Comparison of ENCODE assay signal across 10 cellular contexts in the genomic region with DNA sequence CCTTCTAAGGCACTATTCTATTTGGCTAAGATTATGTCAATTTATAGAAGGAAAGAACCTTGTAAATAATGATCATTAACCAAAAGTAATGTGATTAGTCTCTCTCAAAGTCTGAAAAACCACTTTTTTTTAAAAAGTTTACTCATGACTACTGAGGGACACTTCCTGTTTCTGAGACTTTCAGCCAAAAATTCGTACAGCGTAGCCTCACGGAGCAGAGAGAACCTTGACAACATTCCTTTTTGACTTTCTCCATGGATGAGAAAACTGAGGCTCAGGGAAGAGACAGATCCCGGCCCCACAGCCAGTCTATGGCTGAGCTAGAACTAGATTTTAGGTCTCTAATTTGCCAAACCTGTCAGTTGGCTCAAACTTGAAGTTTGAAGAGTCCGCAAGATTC.
DNase-seq lines count a peak whose midpoint lies in the region; ATAC-seq and FAIRE-seq lines count a peak whose summit lies in the region.
"Had no signal": no experiment of that assay in that cellular context is flagged by ENCODE, and none has a peak within 500 bp of the region (broad histone marks: within the 10 kb centered on the region; RNA-seq: fewer than 3 reads in every experiment).

No MANE protein-coding gene starts in this region.

- DNase-seq in GM19239 (ENCODE audit: insufficient read length, low spot score) (no peak), kidney glomerular epithelial cell (lab: John Stamatoyannopoulos, UW) (no peak), SK-N-DZ (ENCODE audit: low spot score) (no peak)
- no peak for DNase-seq in activated T-helper 1 cell treated with anti-CD3 and anti-CD28 coated beads, Interleukin-12 subunit alpha, Interleukin-12 subunit beta, Interleukin-2, Interleukin-4 antibody, amounts not matched to agents 30 ng/mL and 10 ng/mL and 1 ng/mL, durations not matched to agents 14 hours and 24 hours and 36 hours (ENCODE audit: low spot score)
- DNase-seq in activated effector memory CD4-positive, alpha-beta T cell treated with anti-CD3 and anti-CD28 coated beads, Interleukin-2, amount 50 U/mL, for 16 hours = no peak
- DNase-seq: NCI-H526 treated with DMSO at 0.1 percent for 48 hours, ovary had no signal

- peaks cover 100% of the 10 kb centered on the region for H3K36me3 ChIP-seq in BLaER1
- H3K36me3 ChIP-seq: ovary had no signal

- no peaks in the 10 kb centered on the region for H3K27me3 Mint-ChIP-seq in activated T-helper 1 cell treated with anti-CD3 and anti-CD28 coated beads, Interleukin-12 subunit alpha, Interleukin-12 subunit beta, Interleukin-2, Interleukin-4 antibody, amounts not matched to agents 30 ng/mL and 10 ng/mL and 1 ng/mL, durations not matched to agents 14 hours and 24 hours and 36 hours (ENCODE audit: insufficient read depth)

- H3K4me1 ChIP-seq in BLaER1 (peaks cover 99% of the 10 kb centered on the region), mononuclear cell (ENCODE audit: insufficient read depth, low read length) (peaks cover 55% of the 10 kb centered on the region)

- H3K9me3 Mint-ChIP-seq in activated T-helper 1 cell treated with anti-CD3 and anti-CD28 coated beads, Interleukin-12 subunit alpha, Interleukin-12 subunit beta, Interleukin-2, Interleukin-4 antibody, amounts not matched to agents 30 ng/mL and 10 ng/mL and 1 ng/mL, durations not matched to agents 14 hours and 24 hours and 36 hours = no peaks in the 10 kb centered on the region

- no peak overlapping the region for H3K27ac ChIP-seq in BLaER1
- H3K27ac ChIP-seq: ovary had no signal

- intact Hi-C loops in activated T-helper 1 cell treated with anti-CD3 and anti-CD28 coated beads, Interleukin-12 subunit alpha, Interleukin-12 subunit beta, Interleukin-2, Interleukin-4 antibody, amounts not matched to agents 30 ng/mL and 10 ng/mL and 1 ng/mL, durations not matched to agents 14 hours and 24 hours and 36 hours (cut with micrococcal nuclease) = loop anchor here (5.0 to 10.0 kb wide), 3 partner anchors 37 to 1044 kb away; partner anchors contain the start of gene AP1G2

- H3K9ac ChIP-seq in BLaER1 = no peak overlapping the region

- no peak for ATAC-seq in GM19455 (IDR thresholded peaks at IDR 0.05; ENCODE audit: unreplicated experiment)

- H3K9me3 ChIP-seq in BLaER1 = no peaks in the 10 kb centered on the region
- H3K9me3 ChIP-seq in mononuclear cell (ENCODE audit: low read depth, low read length) = no peaks in the 10 kb centered on the region
- H3K9me3 ChIP-seq: ovary had no signal

- H3K4me2 ChIP-seq in BLaER1 = peak overlapping the region; percentile 34; the same call in 1 of the 2 replicates

- H3K4me3 ChIP-seq in BLaER1 (no peak overlapping the region), mononuclear cell (ENCODE audit: low read length) (peak overlapping the region; percentile 9)
- H3K4me3 ChIP-seq: ovary had no signal

- peaks cover 92% of the 10 kb centered on the region for H3K36me3 Mint-ChIP-seq in activated T-helper 1 cell treated with anti-CD3 and anti-CD28 coated beads, Interleukin-12 subunit alpha, Interleukin-12 subunit beta, Interleukin-2, Interleukin-4 antibody, amounts not matched to agents 30 ng/mL and 10 ng/mL and 1 ng/mL, durations not matched to agents 14 hours and 24 hours and 36 hours (ENCODE audit: low read depth)

- H4K20me1 ChIP-seq in BLaER1 = peaks cover 100% of the 10 kb centered on the region

- H3K27ac Mint-ChIP-seq in activated T-helper 1 cell treated with anti-CD3 and anti-CD28 coated beads, Interleukin-12 subunit alpha, Interleukin-12 subunit beta, Interleukin-2, Interleukin-4 antibody, amounts not matched to agents 30 ng/mL and 10 ng/mL and 1 ng/mL, durations not matched to agents 14 hours and 24 hours and 36 hours = peak overlapping the region; percentile 95

- no peaks in the 10 kb centered on the region for H3K27me3 ChIP-seq in BLaER1
- no peaks in the 10 kb centered on the region for H3K27me3 ChIP-seq in mononuclear cell (ENCODE audit: insufficient read depth, low read length)
- H3K27me3 ChIP-seq: ovary had no signal

- peak overlapping the region; percentile 84 for H3K4me3 Mint-ChIP-seq in activated T-helper 1 cell treated with anti-CD3 and anti-CD28 coated beads, Interleukin-12 subunit alpha, Interleukin-12 subunit beta, Interleukin-2, Interleukin-4 antibody, amounts not matched to agents 30 ng/mL and 10 ng/mL and 1 ng/mL, durations not matched to agents 14 hours and 24 hours and 36 hours

- peak; percentile 91 for FAIRE-seq in GM19239 (lab: Jason Lieb, UNC)

- H3K4me1 Mint-ChIP-seq in activated T-helper 1 cell treated with anti-CD3 and anti-CD28 coated beads, Interleukin-12 subunit alpha, Interleukin-12 subunit beta, Interleukin-2, Interleukin-4 antibody, amounts not matched to agents 30 ng/mL and 10 ng/mL and 1 ng/mL, durations not matched to agents 14 hours and 24 hours and 36 hours (ENCODE audit: low read depth) = peaks cover 98% of the 10 kb centered on the region
